9 cellular contexts compared by ENCODE assay signal in genomic region chr17:2011421-2012371, GRCh38. TPM values are rescaled to one million over a fixed set of nuclear protein-coding genes. Genes with fewer than 3 reads are reported as not detected.
DNase-seq lines count a peak whose midpoint lies in the region; ATAC-seq, FAIRE-seq and TF ChIP-seq lines count a peak whose summit lies in the region.
"Had no signal": no experiment of that assay in that cellular context is flagged by ENCODE, and none has a peak within 500 bp of the region (broad histone marks: within the 10 kb centered on the region; RNA-seq: fewer than 3 reads in every experiment).

No MANE protein-coding gene starts in this region.

- FAIRE-seq in astrocyte (lab: Jason Lieb, UNC), result no peak

- H3K36me3 ChIP-seq in HUES64 (ENCODE audit: insufficient read depth, low read length), result no peaks in the 10 kb centered on the region
- H3K36me3 ChIP-seq in astrocyte (ENCODE audit: insufficient read depth, low read length), result no peaks in the 10 kb centered on the region
- H3K36me3 ChIP-seq in thyroid gland, result no peaks in the 10 kb centered on the region

- peaks cover 9% of the 10 kb centered on the region for H3K4me1 Mint-ChIP-seq in astrocyte (ENCODE audit: low read depth, unreplicated experiment)
- H3K4me1 Mint-ChIP-seq in immature natural killer cell, result peaks cover 0 to 9% of the 10 kb centered on the region in 2 donors

- no peak overlapping the region for H3K4me3 Mint-ChIP-seq in astrocyte (ENCODE audit: unreplicated experiment)
- peak overlapping the region in 3 of 5 donors; percentile 24 to 51 (median 26) for H3K4me3 Mint-ChIP-seq in immature natural killer cell
- H3K4me3 Mint-ChIP-seq: IgD-negative memory B cell had no signal

- H3K27me3 ChIP-seq in HUES64 (ENCODE audit: insufficient read depth, low read length) (peaks cover 17% of the 10 kb centered on the region), astrocyte (ENCODE audit: insufficient read depth, low read length) (peaks cover 1% of the 10 kb centered on the region), thyroid gland (no peaks in the 10 kb centered on the region)

- WGBS in HUES64, result 18% methylated on average over 23 of the region's 23 CpGs
- 35 to 36% methylated on average over 23 of the region's 23 CpGs for WGBS in thyroid gland, 2 donors

- H3K4me1 ChIP-seq in HUES64 (ENCODE audit: insufficient read depth, low read length) (peaks cover 7% of the 10 kb centered on the region; the same call in 1 of the 2 replicates), astrocyte (ENCODE audit: insufficient read depth, low read length) (peaks cover 11% of the 10 kb centered on the region), thyroid gland (peaks cover 8 to 26% of the 10 kb centered on the region in 2 donors)

- H4K20me1 ChIP-seq in astrocyte (ENCODE audit: insufficient read depth, low read length), result no peaks in the 10 kb centered on the region

- intact Hi-C loops in thyroid gland (cut with DNase I), result no loop called here

- H3K79me2 ChIP-seq in astrocyte (ENCODE audit: insufficient read depth, low read length), result no peaks in the 10 kb centered on the region

- TF ChIP-seq CTCF in astrocyte (IDR thresholded peaks at IDR 0.05; ENCODE audit: insufficient read depth, low read depth, low read length) (no peak), thyroid gland (IDR thresholded peaks at IDR 0.05) (no peak)

- H3K27ac Mint-ChIP-seq in astrocyte (ENCODE audit: unreplicated experiment) (no peak overlapping the region), immature natural killer cell (peak overlapping the region in 2 of 6 donors; percentile 5 to 55)

- no peak overlapping the region for H3K27ac ChIP-seq in HUES64 (ENCODE audit: low read depth, low read length)
- no peak overlapping the region for H3K27ac ChIP-seq in astrocyte (ENCODE audit: low read depth, low read length)
- peak overlapping the region in 2 of 3 donors; percentile 66 to 68 for H3K27ac ChIP-seq in thyroid gland

- no peak for ATAC-seq in GM19397 (IDR thresholded peaks at IDR 0.05; ENCODE audit: unreplicated experiment)
- no peak for ATAC-seq in HG02759 (IDR thresholded peaks at IDR 0.05; ENCODE audit: unreplicated experiment)

- H3K27me3 Mint-ChIP-seq in astrocyte (ENCODE audit: low read depth, unreplicated experiment) (peaks cover 25% of the 10 kb centered on the region), immature natural killer cell (ENCODE audit: low read depth in 3 of 3) (peaks cover 2 to 4% (median 3%) of the 10 kb centered on the region in 3 donors)

- H3K9me3 Mint-ChIP-seq in astrocyte (ENCODE audit: unreplicated experiment) (peaks cover 8% of the 10 kb centered on the region), immature natural killer cell (no peaks in the 10 kb centered on the region)

- no peaks in the 10 kb centered on the region for H3K9me3 ChIP-seq in HUES64 (ENCODE audit: insufficient read depth, low read depth, low read length)
- no peaks in the 10 kb centered on the region for H3K9me3 ChIP-seq in astrocyte (ENCODE audit: insufficient read depth, low read depth, low read length)
- H3K9me3 ChIP-seq in thyroid gland, result no peaks in the 10 kb centered on the region

- H3K4me2 ChIP-seq in astrocyte (ENCODE audit: low read length), result peak overlapping the region; percentile 62

- peaks cover 2% of the 10 kb centered on the region for H3K36me3 Mint-ChIP-seq in astrocyte (ENCODE audit: low read depth, unreplicated experiment)
- H3K36me3 Mint-ChIP-seq in immature natural killer cell, result no peaks in the 10 kb centered on the region

- no peak for TF ChIP-seq POLR2A in thyroid gland (IDR thresholded peaks at IDR 0.05)

- DNase-seq in astrocyte (ENCODE audit: low read depth), result peak; percentile 45
- DNase-seq in immature natural killer cell, result no peak
- peak in 1 of 2 donors; percentile 28 for DNase-seq in thyroid gland
- no peak for DNase-seq in activated CD8-positive, alpha-beta memory T cell treated with anti-CD3 and anti-CD28 coated beads, Interleukin-2, amount 50 U/mL, for 4 hours
- DNase-seq in T-helper 1 cell, result no peak

- H3K9ac ChIP-seq in HUES64 (ENCODE audit: low read depth, low read length) (no peak overlapping the region), astrocyte (ENCODE audit: low read length) (no peak overlapping the region)

- H3K4me3 ChIP-seq in HUES64 (ENCODE audit: low read length) (0 out of 2 replicates have a peak overlapping the region, but pooled peaks have one; percentile 3), astrocyte (ENCODE audit: insufficient read depth, low read depth, low read length) (peak overlapping the region; percentile 28), thyroid gland (replicated peaks in 1 of 3) (no peak overlapping the region)

- peak overlapping the region; percentile 64 for H2AFZ ChIP-seq in astrocyte (ENCODE audit: low read depth, low read length)

RNA-seq across cellular contexts. Expression of gene RTN4RL1, which starts 13.4 kb away (rescaled TPM):
- polyA plus RNA-seq in HUES64 (2013, experiment 1 of 2), result 0.30 TPM
- 0.57 TPM for polyA plus RNA-seq in HUES64 (2013, experiment 2 of 2)
- total RNA-seq in astrocyte, result 0.65 and 0.77 TPM in 2 replicates
- under 1 TPM in 1 of 3 donors, not detected in 2; 0.37 TPM for polyA plus RNA-seq in immature natural killer cell
- 1 to 10 TPM; 1.6 to 4.9 (median 2.5) TPM for total RNA-seq in thyroid gland

RNA-seq across cellular contexts. Expression of gene DPH1, which starts 18.3 kb away (rescaled TPM):
- 16.1 TPM for polyA plus RNA-seq in HUES64 (2013, experiment 1 of 2)
- polyA plus RNA-seq in HUES64 (2013, experiment 2 of 2), result 17.9 TPM
- total RNA-seq in astrocyte (25.8 and 26.7 TPM in 2 replicates), thyroid gland (10 to 100 TPM; 41.6 to 61.1 (median 49.3) TPM)
- polyA plus RNA-seq in immature natural killer cell, result 10 to 100 TPM; 18.6 to 26.4 (median 21.4) TPM

RNA-seq across cellular contexts. Expression of gene OVCA2, which starts 30.1 kb away (rescaled TPM):
- 24.9 TPM for polyA plus RNA-seq in HUES64 (2013, experiment 1 of 2)
- polyA plus RNA-seq in HUES64 (2013, experiment 2 of 2), result 23.5 TPM
- 32.8 and 36.8 TPM in 2 replicates for total RNA-seq in astrocyte
- polyA plus RNA-seq in immature natural killer cell, result 100 to 1,000 TPM in 2 of 3 donors, 10 to 100 TPM in 1; 90.6 to 107 (median 104) TPM
- 10 to 100 TPM; 37.6 to 54.1 (median 47.3) TPM for total RNA-seq in thyroid gland

RNA-seq across cellular contexts. Expression of gene HIC1, which starts 43.2 kb away (rescaled TPM):
- polyA plus RNA-seq in HUES64 (2013, experiment 1 of 2), result 0.15 TPM
- polyA plus RNA-seq in HUES64 (2013, experiment 2 of 2), result 0.32 TPM
- 9.0 and 14.5 TPM in 2 replicates for total RNA-seq in astrocyte
- 1 to 10 TPM in 2 of 3 donors, under 1 TPM in 1; 0.90 to 5.9 (median 1.2) TPM for polyA plus RNA-seq in immature natural killer cell
- 10 to 100 TPM; 13.3 to 23.2 (median 18.3) TPM for total RNA-seq in thyroid gland

Comparison
In these comparisons a context has a peak if more than half of its experiments do, and no peak if none do; other contexts are left out.
1. H3K27ac ChIP-seq: peak in thyroid gland (2 of 3); none in HUES64 (single experiment) and astrocyte (single experiment).
2. H3K4me3 ChIP-seq: peak in HUES64 (single experiment) and astrocyte (single experiment); none in thyroid gland (0 of 3).